Comparison of ENCODE assay signal across 29 cellular contexts in genomic region chr21:35401476-35401875, GRCh38.
DNase-seq lines count a peak whose midpoint lies in the region; ATAC-seq, FAIRE-seq and TF ChIP-seq lines count a peak whose summit lies in the region.
"Had no signal": no experiment of that assay in that cellular context is flagged by ENCODE, and none has a peak within 500 bp of the region (broad histone marks: within the 10 kb centered on the region; RNA-seq: fewer than 3 reads in every experiment).

No MANE protein-coding gene starts in this region.

- BruUV-seq in HepG2 (replicated peaks; lab: Mats Ljungman, UMichigan), result no TSS peak

- no peaks in the 10 kb centered on the region for H3K79me2 ChIP-seq in HepG2 (ENCODE audit: insufficient read depth, low read length)

- H4K20me1 ChIP-seq in HepG2 (ENCODE audit: insufficient read depth, low read length), result no peaks in the 10 kb centered on the region

- H3K36me3 ChIP-seq in HepG2 (replicated peaks in 1 of 2; ENCODE audit: control insufficient read depth in 1 of 2, insufficient read depth in 2 of 2, low read length in 2 of 2) (no peaks in the 10 kb centered on the region), right lobe of liver (no peaks in the 10 kb centered on the region)

- in situ Hi-C loops in HepG2 (cut with HindIII; ENCODE audit: extremely low pct_ligation_motif_present, low pct_unique_long_range_greater_than_20kb), result loop anchor here (10.0 to 25.0 kb wide), 2 partner anchors 517 to 664 kb away; no protein-coding TSS in a partner anchor

- DNase-seq in HepG2 (ENCODE audit: low spot score) (no peak), right lobe of liver (no peak), RPMI7951 (ENCODE audit: low read depth) (peak; percentile 63), kidney tubule cell (ENCODE audit: low spot score) (peak; percentile 23), HTR-8/SVneo (ENCODE audit: insufficient read length, low spot score) (no peak), NCI-H1417 treated with DMSO at 0.1 percent for 48 hours (lab: John Stamatoyannopoulos, UW) (no peak)
- no peak for DNase-seq in activated CD4-positive, alpha-beta T cell treated with anti-CD3 and anti-CD28 coated beads for 48 hours
- DNase-seq in stimulated activated naive CD8-positive, alpha-beta T cell treated with anti-CD3 and anti-CD28 coated beads, Interleukin-15, Interleukin-2, amounts not matched to agents 100 U/mL and 50 U/mL, for 24 hours, result no peak
- DNase-seq: activated CD4-positive, alpha-beta T cell treated with anti-CD3 and anti-CD28 coated beads for 4 hours; activated effector memory CD4-positive, alpha-beta T cell treated with anti-CD3 and anti-CD28 coated beads, Interleukin-2, amount 50 U/mL, for 16 hours; activated naive CD8-positive, alpha-beta T cell treated with anti-CD3 and anti-CD28 coated beads, Interleukin-2, amount 10 ng/mL, durations not matched to agents 7 days and 5 days; AML-193; body of pancreas; CD4-positive, CD25-positive, alpha-beta regulatory T cell; DND-41; endodermal cell; H7; head of caudate nucleus; Karpas-422; kidney; SHP77 treated with DMSO at 0.1 percent for 48 hours; stimulated activated naive B cell treated with anti-CD40 and anti-IgM and Interleukin-4, amounts not matched to agents 10 μg/mL and 1 μg/mL and 100 μg/mL, for 72 hours; T-helper 9 cell had no signal

- peaks cover 0 to 17% of the 10 kb centered on the region in 2 experiments; a peak in 3 of 5 replicates for H3K27me3 ChIP-seq in HepG2 (ENCODE audit: control insufficient read depth in 1 of 2, insufficient read depth in 2 of 2, low read length in 2 of 2)
- no peaks in the 10 kb centered on the region for H3K27me3 ChIP-seq in right lobe of liver
- H3K27me3 ChIP-seq: body of pancreas had no signal

- H3K4me1 ChIP-seq in HepG2 (ENCODE audit: insufficient read depth, low read length) (no peaks in the 10 kb centered on the region), right lobe of liver (no peaks in the 10 kb centered on the region)
- H3K4me1 ChIP-seq: body of pancreas had no signal

- POLR2A ChIA-PET in HepG2 (lab: Yijun Ruan, JAX), result interaction anchor here (1.7 kb wide), 1 partner anchor 512 kb away, joined by 8 read pairs; no protein-coding TSS in a partner anchor

- TF ChIP-seq POLR2A in HepG2 (IDR thresholded peaks at IDR 0.05; ENCODE audit: insufficient read depth in 1 of 2, low read depth in 2 of 2, low read length in 2 of 2) (no peak), right lobe of liver (IDR thresholded peaks at IDR 0.05) (no peak)

- H3K4me2 ChIP-seq in HepG2 (ENCODE audit: low read depth, low read length), result no peak overlapping the region

- CTCF ChIA-PET in HepG2 (lab: Yijun Ruan, JAX; ENCODE audit: low intra/inter-chr PET ratio, low total read pairs), result interaction anchor here (1.0 to 2.0 kb wide), 3 partner anchors 512 to 708 kb away, joined by 4 to 11 read pairs (median 7); no protein-coding TSS in a partner anchor

- H3K4me3 ChIP-seq in HepG2 (replicated peaks in 1 of 3; ENCODE audit: insufficient read depth in 1 of 3, low read depth in 2 of 3, low read length in 3 of 3) (no peak overlapping the region), right lobe of liver (no peak overlapping the region)
- H3K4me3 ChIP-seq: body of pancreas, skin epidermis had no signal

- ATAC-seq in HepG2 (no peak), right lobe of liver (no peak)
- no peak for ATAC-seq in stimulated activated naive CD8-positive, alpha-beta T cell treated with anti-CD3 and anti-CD28 coated beads, Interleukin-15, Interleukin-2, amounts not matched to agents 100 U/mL and 50 U/mL, for 24 hours

- no peak overlapping the region for H2AFZ ChIP-seq in HepG2 (ENCODE audit: low read length)

- no peak for TF ChIP-seq RAD21 in HepG2 (CRISPR knock-in tag; IDR thresholded peaks at IDR 0.05)

- FAIRE-seq in HepG2 (lab: Jason Lieb, UNC), result no peak
- no peak for FAIRE-seq in HTR-8/SVneo (lab: Jason Lieb, UNC)
- FAIRE-seq: A204.1, D721Med, GM18507, kidney had no signal

- intact Hi-C loops in HepG2 (cut with micrococcal nuclease; ENCODE audit: unreplicated experiment), result loop anchor here (2.0 to 5.0 kb wide), 2 partner anchors 599 to 709 kb away; no protein-coding TSS in a partner anchor
- intact Hi-C loops in right lobe of liver (cut with DNase I), result loop anchor here in 1 of 2 donors (10.0 kb wide), 1 partner anchor 657 kb away; no protein-coding TSS in a partner anchor

- no peak overlapping the region for H3K9ac ChIP-seq in HepG2 (ENCODE audit: insufficient read depth, low read depth, low read length)

- TF ChIP-seq CTCF in HepG2 (CRISPR knock-in tag; IDR thresholded peaks at IDR 0.05), result no peak
- no peak for TF ChIP-seq CTCF in right lobe of liver (IDR thresholded peaks at IDR 0.05)

- no peaks in the 10 kb centered on the region for H3K9me3 ChIP-seq in HepG2 (ENCODE audit: low read length)
- no peaks in the 10 kb centered on the region for H3K9me3 ChIP-seq in right lobe of liver
- H3K9me3 ChIP-seq: body of pancreas had no signal

- H3K27ac ChIP-seq in HepG2 (ENCODE audit: extremely low read length, insufficient read depth, low read length) (no peak overlapping the region), right lobe of liver (no peak overlapping the region)
- H3K27ac ChIP-seq: body of pancreas, HL-60, VCaP had no signal

- no peak for TF ChIP-seq EP300 in HepG2 (IDR thresholded peaks at IDR 0.05; ENCODE audit: low read depth in 2 of 2, low read length in 2 of 2)
- TF ChIP-seq EP300 in HepG2 (CRISPR knock-in tag; IDR thresholded peaks at IDR 0.05; ENCODE audit: borderline replicate concordance), result no peak

- WGBS in HepG2 (ENCODE audit: low lambda C conversion rate), result 22% methylated on average over 4 of the region's 4 CpGs
- 64% methylated on average over 4 of the region's 4 CpGs for WGBS in right lobe of liver (ENCODE audit: insufficient coverage, low coverage, low lambda C conversion rate, missing lambda C conversion rate)

TF ChIP-seq in HepG2, 621 proteins besides CTCF, POLR2A, EP300 and RAD21:
- TF ChIP-seq AHR (CRISPR knock-in tag; IDR thresholded peaks at IDR 0.05) (no peak), KAT2B (IDR thresholded peaks at IDR 0.05; ENCODE audit: borderline replicate concordance, low read depth, low read length) (no peak), MTA3 (CRISPR knock-in tag; IDR thresholded peaks at IDR 0.05) (no peak), ATF7 (IDR thresholded peaks at IDR 0.05) (0 out of 2 replicates have a peak, but pooled peaks have one; percentile 12), ATF7 (CRISPR knock-in tag; IDR thresholded peaks at IDR 0.05) (no peak)

Comparison
In these comparisons a context has a peak if more than half of its experiments do, and no peak if none do; other contexts are left out.
1. DNase-seq: peak in RPMI7951 (single experiment) and kidney tubule cell (single experiment); none in HepG2 (single experiment), right lobe of liver (0 of 3), HTR-8/SVneo (single experiment), activated CD4-positive, alpha-beta T cell treated with anti-CD3 and anti-CD28 coated beads for 48 hours (single experiment), NCI-H1417 treated with DMSO at 0.1 percent for 48 hours (single experiment) and stimulated activated naive CD8-positive, alpha-beta T cell treated with anti-CD3 and anti-CD28 coated beads, Interleukin-15, Interleukin-2, amounts not matched to agents 100 U/mL and 50 U/mL, for 24 hours (single experiment).